ENCODE assay signal across 8 cellular contexts in the genomic region with DNA sequence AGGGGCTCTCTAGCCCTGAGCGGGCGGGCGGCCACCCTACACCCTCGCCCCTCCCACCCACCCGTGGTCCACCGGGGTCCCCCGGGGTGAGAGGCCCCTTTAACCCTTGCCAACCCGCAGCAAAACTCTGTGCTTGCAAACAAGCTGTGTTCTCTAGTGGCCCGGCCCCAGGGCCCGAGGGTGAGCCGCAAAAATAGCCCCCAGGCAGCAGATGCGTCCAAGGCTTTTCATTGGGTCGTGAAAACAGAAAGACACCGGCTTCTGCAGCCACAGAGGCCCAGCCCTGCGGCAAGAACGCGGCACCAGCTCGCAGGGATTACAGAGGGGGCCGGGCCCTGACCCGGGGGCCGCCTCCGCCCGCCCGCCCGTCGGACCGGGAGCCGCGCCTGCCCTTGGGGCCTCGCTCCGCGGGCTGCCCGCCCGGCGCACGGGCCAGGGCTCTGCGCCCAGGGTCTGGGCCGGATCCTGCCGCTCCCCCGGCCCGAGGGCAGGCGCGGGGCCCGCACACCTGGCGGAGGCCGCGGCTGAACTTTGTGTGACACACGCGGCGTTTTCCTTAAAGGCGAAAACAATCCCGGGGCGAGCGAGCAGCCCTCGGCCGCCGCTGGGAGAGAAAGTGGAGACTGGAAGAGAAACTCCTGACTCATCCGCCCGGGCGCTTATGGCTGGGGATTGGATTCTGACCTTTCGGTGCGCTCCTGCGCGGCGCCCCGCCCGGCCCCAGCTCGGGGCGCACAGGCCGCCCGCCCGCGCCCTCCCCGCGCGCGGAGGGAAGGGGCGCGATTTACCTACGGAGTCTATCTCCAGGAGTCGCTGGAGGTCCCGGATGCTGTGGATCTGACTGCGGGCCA. TPM values are rescaled to one million over a fixed set of nuclear protein-coding genes. Genes with fewer than 3 reads are reported as not detected.
DNase-seq lines count a peak whose midpoint lies in the region; ATAC-seq and TF ChIP-seq lines count a peak whose summit lies in the region.

No MANE protein-coding gene starts in this region.

- peak overlapping the region; percentile 71 for H3K9ac ChIP-seq in HUES6 (ENCODE audit: low read length)

- H3K27ac Mint-ChIP-seq in type B pancreatic cell: peak overlapping the region; percentile 21

- peaks cover 13% of the 10 kb centered on the region for H3K4me1 Mint-ChIP-seq in type B pancreatic cell (ENCODE audit: unreplicated experiment)

- peaks cover 48% of the 10 kb centered on the region for H3K4me1 ChIP-seq in HUES6 (ENCODE audit: control insufficient read depth, insufficient read depth, low read length)
- H3K4me1 ChIP-seq in lower lobe of right lung: peaks cover 67% of the 10 kb centered on the region

- peak overlapping the region; percentile 85; the same call in 1 of the 2 replicates for H3K27ac ChIP-seq in HUES6 (ENCODE audit: low read depth, low read length)
- peak overlapping the region; percentile 76 for H3K27ac ChIP-seq in lower lobe of right lung

- CTCF ChIA-PET in AG04449 (lab: Yijun Ruan, JAX): no interaction called here

- intact Hi-C loops in lower lobe of right lung (cut with DNase I): no loop called here

- DNase-seq in AG04449 (ENCODE audit: low read depth, low spot score): no peak
- peak; percentile 73 for DNase-seq in choroid plexus epithelial cell (ENCODE audit: low read depth)
- DNase-seq in lower lobe of right lung: no peak
- no peak for DNase-seq in type B pancreatic cell (ENCODE audit: extremely low spot score, unreplicated experiment)
- no peak for DNase-seq in activated effector memory CD4-positive, alpha-beta T cell treated with Interleukin-2 at 50 U/mL for 16 hours
- no peak for DNase-seq in effector CD4-positive, alpha-beta T cell

- H3K36me3 ChIP-seq in HUES6 (ENCODE audit: control insufficient read depth, insufficient read depth, low read length) (peaks cover 12% of the 10 kb centered on the region), lower lobe of right lung (peaks cover under 1% of the 10 kb centered on the region)

- peaks cover 5% of the 10 kb centered on the region for H3K36me3 Mint-ChIP-seq in type B pancreatic cell

- peak overlapping the region; percentile 70 for H3K4me3 Mint-ChIP-seq in type B pancreatic cell

- H3K9me3 ChIP-seq in HUES6 (ENCODE audit: control insufficient read depth, insufficient read depth, low read depth, low read length) (no peaks in the 10 kb centered on the region), lower lobe of right lung (no peaks in the 10 kb centered on the region)

- peaks cover 35% of the 10 kb centered on the region for H3K27me3 Mint-ChIP-seq in type B pancreatic cell

- H3K27me3 ChIP-seq in HUES6 (ENCODE audit: control insufficient read depth, insufficient read depth, low read length) (peaks cover 25% of the 10 kb centered on the region), lower lobe of right lung (ENCODE audit: low read depth) (peaks cover 19% of the 10 kb centered on the region)

- TF ChIP-seq CTCF in AG04449 (IDR thresholded peaks at IDR 0.05; ENCODE audit: insufficient read depth, low read length, missing control alignments) (no peak), choroid plexus epithelial cell (conservative IDR thresholded peaks at IDR 0.05; ENCODE audit: low read depth, low read length) (no peak), lower lobe of right lung (IDR thresholded peaks at IDR 0.05) (no peak), type B pancreatic cell (conservative IDR thresholded peaks at IDR 0.05) (no peak)

- H3K9me3 Mint-ChIP-seq in type B pancreatic cell: no peaks in the 10 kb centered on the region

- ATAC-seq in lower lobe of right lung (no peak), HG02798 (IDR thresholded peaks at IDR 0.05; ENCODE audit: poor library complexity, unreplicated experiment) (no peak)

- POLR2A ChIA-PET in AG04449 (lab: Yijun Ruan, JAX): interaction anchor here (1.6 kb wide), 1 partner anchor 45 kb away, joined by 3 read pairs; no protein-coding TSS in a partner anchor

- peak overlapping the region; percentile 65 for H3K4me3 ChIP-seq in AG04449 (ENCODE audit: low read depth, low read length)
- peak overlapping the region; percentile 95 for H3K4me3 ChIP-seq in HUES6 (ENCODE audit: low read depth, low read length)
- H3K4me3 ChIP-seq in choroid plexus epithelial cell (ENCODE audit: low read depth, low read length): peak overlapping the region; percentile 69
- peak overlapping the region; percentile 73 for H3K4me3 ChIP-seq in lower lobe of right lung

RNA-seq across cellular contexts. Expression of gene PDGFA, which starts 2.8 kb away (rescaled TPM):
- total RNA-seq in lower lobe of right lung (27.1 TPM), type B pancreatic cell (ENCODE audit: low replicate concordance) (28.1 and 49.7 TPM in 2 replicates)
